In genomic region chrX:41332005-41332404, GRCh38 we compare ENCODE assay signal across 8 cellular contexts. TPM values are rescaled to one million over a fixed set of nuclear protein-coding genes. Genes with fewer than 3 reads are reported as not detected.
A peak's percentile ranks its signal among the peaks of the same experiment; 100 is the strongest.
DNase-seq lines count a peak whose midpoint lies in the region; ATAC-seq and TF ChIP-seq lines count a peak whose summit lies in the region.

No MANE protein-coding gene starts in this region.

- H3K27ac ChIP-seq in epithelial cell of prostate: peak overlapping the region; percentile 97
- H3K27ac ChIP-seq in prostate gland: peak overlapping the region; percentile 98 to 99

- 54% methylated on average over 4 of the region's 4 CpGs for WGBS in prostate gland

- no peaks in the 10 kb centered on the region for H3K36me3 ChIP-seq in prostate gland

- DNase-seq in OCI-M1 (lab: John Stamatoyannopoulos, UW) (peak; percentile 64), epithelial cell of prostate (ENCODE audit: low read depth, low spot score) (no peak), prostate gland (ENCODE audit: low spot score) (no peak), EL (no peak), kidney glomerular epithelial cell (lab: John Stamatoyannopoulos, UW) (no peak)

- no peaks in the 10 kb centered on the region for H3K9me3 ChIP-seq in prostate gland

- no peak for ATAC-seq in activated CD4-positive, CD25-positive, alpha-beta regulatory T cell treated with anti-CD3 and anti-CD28 coated beads, Interleukin-2, amount 50 U/mL, for 24 hours
- ATAC-seq in HG03442 (IDR thresholded peaks at IDR 0.05; ENCODE audit: unreplicated experiment): no peak

- TF ChIP-seq CTCF in prostate gland (IDR thresholded peaks at IDR 0.05): no peak

- H3K27me3 ChIP-seq in prostate gland (replicated peaks; ENCODE audit: insufficient read depth): no peaks in the 10 kb centered on the region

- H3K4me1 ChIP-seq in prostate gland (replicated peaks): no peaks in the 10 kb centered on the region

- intact Hi-C loops in prostate gland (cut with DNase I): loop anchor here (5.0 to 10.0 kb wide), 2 partner anchors 110 to 247 kb away; partner anchors contain the start of gene USP9X

- H3K4me3 ChIP-seq in GM08714 (ENCODE audit: low read length) (peak overlapping the region; percentile 88), prostate gland (peak overlapping the region in 1 of 2 donors; percentile 14)

- no peak for TF ChIP-seq POLR2A in prostate gland (IDR thresholded peaks at IDR 0.05)

RNA-seq across cellular contexts. Expression of gene DDX3X, which starts 2.0 kb away (rescaled TPM):
- 100 to 1,000 TPM; 107 to 115 TPM for total RNA-seq in prostate gland
